ENCODE assay signal across 1 cellular context in genomic region chr6:31529329-31530150, GRCh38.
A peak's percentile ranks its signal among the peaks of the same experiment; 100 is the strongest.
TF ChIP-seq lines count a peak whose summit lies in the region.

No MANE protein-coding gene starts in this region.

TF ChIP-seq in K562, 482 proteins besides CTCF, POLR2A, EP300 and RAD21 (continued from another document and continues in another):
- TF ChIP-seq, protein P1, sequence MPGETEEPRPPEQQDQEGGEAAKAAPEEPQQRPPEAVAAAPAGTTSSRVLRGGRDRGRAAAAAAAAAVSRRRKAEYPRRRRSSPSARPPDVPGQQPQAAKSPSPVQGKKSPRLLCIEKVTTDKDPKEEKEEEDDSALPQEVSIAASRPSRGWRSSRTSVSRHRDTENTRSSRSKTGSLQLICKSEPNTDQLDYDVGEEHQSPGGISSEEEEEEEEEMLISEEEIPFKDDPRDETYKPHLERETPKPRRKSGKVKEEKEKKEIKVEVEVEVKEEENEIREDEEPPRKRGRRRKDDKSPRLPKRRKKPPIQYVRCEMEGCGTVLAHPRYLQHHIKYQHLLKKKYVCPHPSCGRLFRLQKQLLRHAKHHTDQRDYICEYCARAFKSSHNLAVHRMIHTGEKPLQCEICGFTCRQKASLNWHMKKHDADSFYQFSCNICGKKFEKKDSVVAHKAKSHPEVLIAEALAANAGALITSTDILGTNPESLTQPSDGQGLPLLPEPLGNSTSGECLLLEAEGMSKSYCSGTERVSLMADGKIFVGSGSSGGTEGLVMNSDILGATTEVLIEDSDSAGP (CRISPR knock-in tag; IDR thresholded peaks at IDR 0.05), result no peak
- 0 out of 2 replicates have a peak, but pooled peaks have one; percentile 66 for TF ChIP-seq THRAP3 (IDR thresholded peaks at IDR 0.05; ENCODE audit: borderline replicate concordance)
- no peak for TF ChIP-seq PRMT5 (CRISPR knock-in tag; IDR thresholded peaks at IDR 0.05)
- TF ChIP-seq, protein P2, sequence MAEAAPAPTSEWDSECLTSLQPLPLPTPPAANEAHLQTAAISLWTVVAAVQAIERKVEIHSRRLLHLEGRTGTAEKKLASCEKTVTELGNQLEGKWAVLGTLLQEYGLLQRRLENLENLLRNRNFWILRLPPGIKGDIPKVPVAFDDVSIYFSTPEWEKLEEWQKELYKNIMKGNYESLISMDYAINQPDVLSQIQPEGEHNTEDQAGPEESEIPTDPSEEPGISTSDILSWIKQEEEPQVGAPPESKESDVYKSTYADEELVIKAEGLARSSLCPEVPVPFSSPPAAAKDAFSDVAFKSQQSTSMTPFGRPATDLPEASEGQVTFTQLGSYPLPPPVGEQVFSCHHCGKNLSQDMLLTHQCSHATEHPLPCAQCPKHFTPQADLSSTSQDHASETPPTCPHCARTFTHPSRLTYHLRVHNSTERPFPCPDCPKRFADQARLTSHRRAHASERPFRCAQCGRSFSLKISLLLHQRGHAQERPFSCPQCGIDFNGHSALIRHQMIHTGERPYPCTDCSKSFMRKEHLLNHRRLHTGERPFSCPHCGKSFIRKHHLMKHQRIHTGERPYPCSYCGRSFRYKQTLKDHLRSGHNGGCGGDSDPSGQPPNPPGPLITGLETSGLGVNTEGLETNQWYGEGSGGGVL (CRISPR knock-in tag; IDR thresholded peaks at IDR 0.05), result no peak
- TF ChIP-seq, protein P3, sequence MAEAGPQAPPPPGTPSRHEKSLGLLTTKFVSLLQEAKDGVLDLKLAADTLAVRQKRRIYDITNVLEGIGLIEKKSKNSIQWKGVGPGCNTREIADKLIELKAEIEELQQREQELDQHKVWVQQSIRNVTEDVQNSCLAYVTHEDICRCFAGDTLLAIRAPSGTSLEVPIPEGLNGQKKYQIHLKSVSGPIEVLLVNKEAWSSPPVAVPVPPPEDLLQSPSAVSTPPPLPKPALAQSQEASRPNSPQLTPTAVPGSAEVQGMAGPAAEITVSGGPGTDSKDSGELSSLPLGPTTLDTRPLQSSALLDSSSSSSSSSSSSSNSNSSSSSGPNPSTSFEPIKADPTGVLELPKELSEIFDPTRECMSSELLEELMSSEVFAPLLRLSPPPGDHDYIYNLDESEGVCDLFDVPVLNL (CRISPR knock-in tag; IDR thresholded peaks at IDR 0.05; ENCODE audit: low read depth), result no peak
- TF ChIP-seq HMGN3 (IDR thresholded peaks at IDR 0.05; ENCODE audit: borderline replicate concordance, extremely low read depth, insufficient read length, low read depth, low read length), result no peak
- TF ChIP-seq MCM3 (IDR thresholded peaks at IDR 0.05), result no peak
- no peak for TF ChIP-seq RUNX1 (IDR thresholded peaks at IDR 0.05; ENCODE audit: low read depth)
- TF ChIP-seq NR2C2 (CRISPR knock-in tag; IDR thresholded peaks at IDR 0.05), result no peak
- TF ChIP-seq NR2C2 (tag; IDR thresholded peaks at IDR 0.05), result no peak
- no peak for TF ChIP-seq SMAD2 (IDR thresholded peaks at IDR 0.05; ENCODE audit: low read depth, low read length)
- no peak for TF ChIP-seq ZNF24 (IDR thresholded peaks at IDR 0.05)
- peak; percentile 61; the same call in 1 of the 2 replicates for TF ChIP-seq ERF (CRISPR knock-in tag; IDR thresholded peaks at IDR 0.05)
- peak; percentile 71 for TF ChIP-seq POLR2G (IDR thresholded peaks at IDR 0.05; ENCODE audit: low read depth, low read length)
- no peak for TF ChIP-seq ZNF780A (CRISPR knock-in tag; IDR thresholded peaks at IDR 0.05)
- no peak for TF ChIP-seq ZHX1 (conservative IDR thresholded peaks at IDR 0.05; ENCODE audit: low read length)
- TF ChIP-seq MEIS2 (IDR thresholded peaks at IDR 0.05; ENCODE audit: partially characterized antibody), result no peak
- TF ChIP-seq GTF2F1 (IDR thresholded peaks at IDR 0.05; ENCODE audit: low read depth, low read length), result no peak
- TF ChIP-seq LCOR (CRISPR knock-in tag; IDR thresholded peaks at IDR 0.05), result 0 out of 2 replicates have a peak, but pooled peaks have one; percentile 20
- TF ChIP-seq CBFA2T2 (conservative IDR thresholded peaks at IDR 0.05), result no peak
- TF ChIP-seq TEAD1 (CRISPR knock-in tag; IDR thresholded peaks at IDR 0.05), result no peak
- no peak for TF ChIP-seq BRF1 (IDR thresholded peaks at IDR 0.05; ENCODE audit: borderline replicate concordance, extremely low read depth, insufficient read length)
- TF ChIP-seq ZNF583 (CRISPR knock-in tag; IDR thresholded peaks at IDR 0.05), result no peak
- TF ChIP-seq RBFOX2 (IDR thresholded peaks at IDR 0.05; ENCODE audit: low read depth, low read length), result peak; percentile 54
- TF ChIP-seq, protein P4, sequence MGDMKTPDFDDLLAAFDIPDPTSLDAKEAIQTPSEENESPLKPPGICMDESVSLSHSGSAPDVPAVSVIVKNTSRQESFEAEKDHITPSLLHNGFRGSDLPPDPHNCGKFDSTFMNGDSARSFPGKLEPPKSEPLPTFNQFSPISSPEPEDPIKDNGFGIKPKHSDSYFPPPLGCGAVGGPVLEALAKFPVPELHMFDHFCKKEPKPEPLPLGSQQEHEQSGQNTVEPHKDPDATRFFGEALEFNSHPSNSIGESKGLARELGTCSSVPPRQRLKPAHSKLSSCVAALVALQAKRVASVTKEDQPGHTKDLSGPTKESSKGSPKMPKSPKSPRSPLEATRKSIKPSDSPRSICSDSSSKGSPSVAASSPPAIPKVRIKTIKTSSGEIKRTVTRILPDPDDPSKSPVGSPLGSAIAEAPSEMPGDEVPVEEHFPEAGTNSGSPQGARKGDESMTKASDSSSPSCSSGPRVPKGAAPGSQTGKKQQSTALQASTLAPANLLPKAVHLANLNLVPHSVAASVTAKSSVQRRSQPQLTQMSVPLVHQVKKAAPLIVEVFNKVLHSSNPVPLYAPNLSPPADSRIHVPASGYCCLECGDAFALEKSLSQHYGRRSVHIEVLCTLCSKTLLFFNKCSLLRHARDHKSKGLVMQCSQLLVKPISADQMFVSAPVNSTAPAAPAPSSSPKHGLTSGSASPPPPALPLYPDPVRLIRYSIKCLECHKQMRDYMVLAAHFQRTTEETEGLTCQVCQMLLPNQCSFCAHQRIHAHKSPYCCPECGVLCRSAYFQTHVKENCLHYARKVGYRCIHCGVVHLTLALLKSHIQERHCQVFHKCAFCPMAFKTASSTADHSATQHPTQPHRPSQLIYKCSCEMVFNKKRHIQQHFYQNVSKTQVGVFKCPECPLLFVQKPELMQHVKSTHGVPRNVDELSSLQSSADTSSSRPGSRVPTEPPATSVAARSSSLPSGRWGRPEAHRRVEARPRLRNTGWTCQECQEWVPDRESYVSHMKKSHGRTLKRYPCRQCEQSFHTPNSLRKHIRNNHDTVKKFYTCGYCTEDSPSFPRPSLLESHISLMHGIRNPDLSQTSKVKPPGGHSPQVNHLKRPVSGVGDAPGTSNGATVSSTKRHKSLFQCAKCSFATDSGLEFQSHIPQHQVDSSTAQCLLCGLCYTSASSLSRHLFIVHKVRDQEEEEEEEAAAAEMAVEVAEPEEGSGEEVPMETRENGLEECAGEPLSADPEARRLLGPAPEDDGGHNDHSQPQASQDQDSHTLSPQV (IDR thresholded peaks at IDR 0.05), result no peak
- no peak for TF ChIP-seq MCM5 (IDR thresholded peaks at IDR 0.05; ENCODE audit: low read depth)
- TF ChIP-seq PHB (CRISPR knock-in tag; IDR thresholded peaks at IDR 0.05), result 0 out of 2 replicates have a peak, but pooled peaks have one; percentile 25
- no peak for TF ChIP-seq SAP30 (IDR thresholded peaks at IDR 0.05; ENCODE audit: borderline replicate concordance, insufficient read depth, low read depth, low read length, poor library complexity, severe bottlenecking)
- no peak for TF ChIP-seq GATAD2B (IDR thresholded peaks at IDR 0.05; ENCODE audit: borderline replicate concordance)
- TF ChIP-seq ADNP (tag; IDR thresholded peaks at IDR 0.05), result no peak
- no peak for TF ChIP-seq IRF2 (CRISPR knock-in tag; IDR thresholded peaks at IDR 0.05)
- no peak for TF ChIP-seq MYC (IDR thresholded peaks at IDR 0.05; ENCODE audit: low read depth, low read length)
- no peak for TF ChIP-seq MYC (CRISPR knock-in tag; IDR thresholded peaks at IDR 0.05; ENCODE audit: borderline replicate concordance, low read depth)
- no peak for TF ChIP-seq ZNF57 (CRISPR knock-in tag; IDR thresholded peaks at IDR 0.05)
- no peak for TF ChIP-seq GATAD2A (IDR thresholded peaks at IDR 0.05)
- TF ChIP-seq NUFIP1 (IDR thresholded peaks at IDR 0.05; ENCODE audit: partially characterized antibody), result no peak
- peak; percentile 41; the same call in 1 of the 2 replicates for TF ChIP-seq KLF10 (CRISPR knock-in tag; IDR thresholded peaks at IDR 0.05)
- TF ChIP-seq KHSRP (IDR thresholded peaks at IDR 0.05), result no peak
- TF ChIP-seq POLR2H (tag; IDR thresholded peaks at IDR 0.05; ENCODE audit: low read depth), result no peak
- TF ChIP-seq ZNF644 (tag; IDR thresholded peaks at IDR 0.05; ENCODE audit: low read depth), result no peak
- TF ChIP-seq RFX1 (IDR thresholded peaks at IDR 0.05), result no peak
- no peak for TF ChIP-seq EWSR1 (IDR thresholded peaks at IDR 0.05; ENCODE audit: borderline replicate concordance, low read depth, partially characterized antibody)
- TF ChIP-seq, protein P5, sequence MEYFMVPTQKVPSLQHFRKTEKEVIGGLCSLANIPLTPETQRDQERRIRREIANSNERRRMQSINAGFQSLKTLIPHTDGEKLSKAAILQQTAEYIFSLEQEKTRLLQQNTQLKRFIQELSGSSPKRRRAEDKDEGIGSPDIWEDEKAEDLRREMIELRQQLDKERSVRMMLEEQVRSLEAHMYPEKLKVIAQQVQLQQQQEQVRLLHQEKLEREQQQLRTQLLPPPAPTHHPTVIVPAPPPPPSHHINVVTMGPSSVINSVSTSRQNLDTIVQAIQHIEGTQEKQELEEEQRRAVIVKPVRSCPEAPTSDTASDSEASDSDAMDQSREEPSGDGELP (CRISPR knock-in tag; IDR thresholded peaks at IDR 0.05; ENCODE audit: borderline replicate concordance), result peak; percentile 43; the same call in 1 of the 2 replicates
- no peak for TF ChIP-seq SIN3B (IDR thresholded peaks at IDR 0.05; ENCODE audit: low read depth)
- TF ChIP-seq, protein P6, sequence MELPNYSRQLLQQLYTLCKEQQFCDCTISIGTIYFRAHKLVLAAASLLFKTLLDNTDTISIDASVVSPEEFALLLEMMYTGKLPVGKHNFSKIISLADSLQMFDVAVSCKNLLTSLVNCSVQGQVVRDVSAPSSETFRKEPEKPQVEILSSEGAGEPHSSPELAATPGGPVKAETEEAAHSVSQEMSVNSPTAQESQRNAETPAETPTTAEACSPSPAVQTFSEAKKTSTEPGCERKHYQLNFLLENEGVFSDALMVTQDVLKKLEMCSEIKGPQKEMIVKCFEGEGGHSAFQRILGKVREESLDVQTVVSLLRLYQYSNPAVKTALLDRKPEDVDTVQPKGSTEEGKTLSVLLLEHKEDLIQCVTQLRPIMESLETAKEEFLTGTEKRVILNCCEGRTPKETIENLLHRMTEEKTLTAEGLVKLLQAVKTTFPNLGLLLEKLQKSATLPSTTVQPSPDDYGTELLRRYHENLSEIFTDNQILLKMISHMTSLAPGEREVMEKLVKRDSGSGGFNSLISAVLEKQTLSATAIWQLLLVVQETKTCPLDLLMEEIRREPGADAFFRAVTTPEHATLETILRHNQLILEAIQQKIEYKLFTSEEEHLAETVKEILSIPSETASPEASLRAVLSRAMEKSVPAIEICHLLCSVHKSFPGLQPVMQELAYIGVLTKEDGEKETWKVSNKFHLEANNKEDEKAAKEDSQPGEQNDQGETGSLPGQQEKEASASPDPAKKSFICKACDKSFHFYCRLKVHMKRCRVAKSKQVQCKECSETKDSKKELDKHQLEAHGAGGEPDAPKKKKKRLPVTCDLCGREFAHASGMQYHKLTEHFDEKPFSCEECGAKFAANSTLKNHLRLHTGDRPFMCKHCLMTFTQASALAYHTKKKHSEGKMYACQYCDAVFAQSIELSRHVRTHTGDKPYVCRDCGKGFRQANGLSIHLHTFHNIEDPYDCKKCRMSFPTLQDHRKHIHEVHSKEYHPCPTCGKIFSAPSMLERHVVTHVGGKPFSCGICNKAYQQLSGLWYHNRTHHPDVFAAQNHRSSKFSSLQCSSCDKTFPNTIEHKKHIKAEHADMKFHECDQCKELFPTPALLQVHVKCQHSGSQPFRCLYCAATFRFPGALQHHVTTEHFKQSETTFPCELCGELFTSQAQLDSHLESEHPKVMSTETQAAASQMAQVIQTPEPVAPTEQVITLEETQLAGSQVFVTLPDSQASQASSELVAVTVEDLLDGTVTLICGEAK (IDR thresholded peaks at IDR 0.05), result no peak
- TF ChIP-seq, protein P6 (CRISPR knock-in tag; IDR thresholded peaks at IDR 0.05), result no peak
- TF ChIP-seq U2AF2 (optimal IDR thresholded peaks at IDR 0.05; ENCODE audit: low read depth, low read length), result no peak
- TF ChIP-seq GTF2E2 (tag; IDR thresholded peaks at IDR 0.05), result no peak
